Comparison of ENCODE assay signal across 8 cellular contexts in genomic region chr17:71237903-71238538, GRCh38.
DNase-seq lines count a peak whose midpoint lies in the region; ATAC-seq and TF ChIP-seq lines count a peak whose summit lies in the region.

No MANE protein-coding gene starts in this region.

- no peak for TF ChIP-seq POLR2A in tibial nerve (IDR thresholded peaks at IDR 0.05)

- TF ChIP-seq CTCF in tibial nerve (IDR thresholded peaks at IDR 0.05), result peak in 4 of 5 experiments; percentile 9 to 33 (median 19)

- H3K36me3 ChIP-seq in tibial nerve, result no peaks in the 10 kb centered on the region

- TF ChIP-seq EP300 in tibial nerve (IDR thresholded peaks at IDR 0.05), result no peak

- no peak for ATAC-seq in HG03280 (IDR thresholded peaks at IDR 0.05; ENCODE audit: unreplicated experiment)

- no peak overlapping the region for H3K4me3 ChIP-seq in tibial nerve

- H3K27ac ChIP-seq in tibial nerve, result no peak overlapping the region

- 71 to 81% methylated on average over 1 of the region's 1 CpG for WGBS in tibial nerve, 2 donors

- no peaks in the 10 kb centered on the region for H3K27me3 ChIP-seq in tibial nerve

- peak; percentile 1 for DNase-seq in SIG-M5 treated with dmso at 0.1 percent for 504 hours (lab: John Stamatoyannopoulos, UW; ENCODE audit: unreplicated experiment)
- no peak for DNase-seq in SIG-M5 (lab: John Stamatoyannopoulos, UW)
- peak; percentile 9 for DNase-seq in NCI-H460 (ENCODE audit: extremely low read depth, low read depth)
- peak; percentile 52 for DNase-seq in fibroblast of gingiva (ENCODE audit: low read depth)
- DNase-seq in tibial nerve (ENCODE audit: low spot score in 2 of 2), result no peak
- DNase-seq in stimulated activated CD4-positive, alpha-beta T cell treated with anti-CD3 and anti-CD28 coated beads, Interleukin-1b, Interleukin-23, amount 100 ng/mL, for 48 hours, result no peak
- DNase-seq in stimulated activated CD4-positive, alpha-beta T cell treated with anti-CD3 and anti-CD28 coated beads, Interleukin-2, amount 100 ng/mL, for 48 hours, result no peak

- no peaks in the 10 kb centered on the region for H3K9me3 ChIP-seq in tibial nerve

- no peaks in the 10 kb centered on the region for H3K4me1 ChIP-seq in tibial nerve

Comparison
In these comparisons a context has a peak if more than half of its experiments do, and no peak if none do; other contexts are left out.
1. DNase-seq: peak in SIG-M5 treated with dmso at 0.1 percent for 504 hours (single experiment), NCI-H460 (single experiment) and fibroblast of gingiva (single experiment); none in SIG-M5 (single experiment), tibial nerve (0 of 2), stimulated activated CD4-positive, alpha-beta T cell treated with anti-CD3 and anti-CD28 coated beads, Interleukin-1b, Interleukin-23, amount 100 ng/mL, for 48 hours (single experiment) and stimulated activated CD4-positive, alpha-beta T cell treated with anti-CD3 and anti-CD28 coated beads, Interleukin-2, amount 100 ng/mL, for 48 hours (0 of 2).